Comparison of ENCODE assay signal across 1 cellular context in the genomic region with DNA sequence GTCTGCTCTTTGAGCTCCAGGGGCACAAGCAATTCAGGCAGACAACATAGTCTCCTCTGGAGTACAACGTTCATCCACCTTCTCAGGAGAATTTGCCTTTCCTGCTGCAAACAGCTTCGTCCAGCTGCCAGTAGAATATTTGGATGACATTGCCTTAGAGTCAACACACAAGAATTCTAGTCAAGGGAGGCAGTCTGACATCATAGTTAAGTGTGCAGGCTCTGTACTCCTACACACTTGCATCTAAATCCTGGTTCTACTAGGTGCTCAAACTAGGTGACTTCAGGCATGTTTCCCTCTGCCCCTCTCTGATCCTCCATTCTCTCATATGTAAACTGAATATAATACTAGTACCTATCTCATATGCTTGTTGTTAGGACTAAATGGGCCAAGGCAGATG.
TF ChIP-seq lines count a peak whose summit lies in the region.

No MANE protein-coding gene starts in this region.

TF ChIP-seq in IMR-90, 13 proteins besides CTCF, POLR2A, EP300 and RAD21:
- TF ChIP-seq CHD1 (IDR thresholded peaks at IDR 0.05; ENCODE audit: low read depth, low read length) = no peak
- TF ChIP-seq SMC3 (IDR thresholded peaks at IDR 0.05; ENCODE audit: low read depth, low read length) = no peak
- no peak for TF ChIP-seq CEBPB (IDR thresholded peaks at IDR 0.05; ENCODE audit: low read depth, low read length)
- TF ChIP-seq ELK1 (IDR thresholded peaks at IDR 0.05; ENCODE audit: borderline replicate concordance, low read depth, low read length) = no peak
- TF ChIP-seq RFX5 (IDR thresholded peaks at IDR 0.05; ENCODE audit: low read depth, low read length) = no peak
- no peak for TF ChIP-seq BHLHE40 (IDR thresholded peaks at IDR 0.05; ENCODE audit: low read depth, low read length)
- no peak for TF ChIP-seq MAFK (IDR thresholded peaks at IDR 0.05; ENCODE audit: low read depth, low read length)
- no peak for TF ChIP-seq MAZ (IDR thresholded peaks at IDR 0.05; ENCODE audit: borderline replicate concordance, low read depth, low read length)
- no peak for TF ChIP-seq NFE2L2 (IDR thresholded peaks at IDR 0.05; ENCODE audit: low read depth, low read length)
- no peak for TF ChIP-seq MXI1 (IDR thresholded peaks at IDR 0.05; ENCODE audit: borderline replicate concordance, low read depth, low read length)
- TF ChIP-seq, protein P1, sequence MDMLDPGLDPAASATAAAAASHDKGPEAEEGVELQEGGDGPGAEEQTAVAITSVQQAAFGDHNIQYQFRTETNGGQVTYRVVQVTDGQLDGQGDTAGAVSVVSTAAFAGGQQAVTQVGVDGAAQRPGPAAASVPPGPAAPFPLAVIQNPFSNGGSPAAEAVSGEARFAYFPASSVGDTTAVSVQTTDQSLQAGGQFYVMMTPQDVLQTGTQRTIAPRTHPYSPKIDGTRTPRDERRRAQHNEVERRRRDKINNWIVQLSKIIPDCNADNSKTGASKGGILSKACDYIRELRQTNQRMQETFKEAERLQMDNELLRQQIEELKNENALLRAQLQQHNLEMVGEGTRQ (IDR thresholded peaks at IDR 0.05; ENCODE audit: low read depth, low read length) = no peak
- TF ChIP-seq FOS (IDR thresholded peaks at IDR 0.05; ENCODE audit: low read depth, low read length) = no peak
- no peak for TF ChIP-seq RCOR1 (IDR thresholded peaks at IDR 0.05; ENCODE audit: insufficient replicate concordance, low read length)
